In genomic region chr17:79803997-79804855, GRCh38 we compare ENCODE assay signal across 1 cellular context.
TF ChIP-seq lines count a peak whose summit lies in the region.

No MANE protein-coding gene starts in this region.

TF ChIP-seq in WTC11, 78 proteins besides CTCF, POLR2A, EP300 and RAD21 (continued from another document and continues in another):
- TF ChIP-seq ZNF532 (CRISPR knock-in tag; IDR thresholded peaks at IDR 0.05; ENCODE audit: borderline replicate concordance) (no peak), SP1 (CRISPR knock-in tag; conservative IDR thresholded peaks at IDR 0.05) (0 out of 2 replicates have a peak, but pooled peaks have one; percentile 30), ATF2 (CRISPR knock-in tag; IDR thresholded peaks at IDR 0.05; ENCODE audit: borderline replicate concordance, low read depth) (no peak), TCF7 (CRISPR knock-in tag; IDR thresholded peaks at IDR 0.05; ENCODE audit: low read depth) (no peak), ZNF219 (CRISPR knock-in tag; IDR thresholded peaks at IDR 0.05; ENCODE audit: borderline replicate concordance) (no peak), SMAD4 (CRISPR knock-in tag; IDR thresholded peaks at IDR 0.05) (no peak), ETV6 (CRISPR knock-in tag; IDR thresholded peaks at IDR 0.05) (peak; percentile 62), ZNF138 (CRISPR knock-in tag; conservative IDR thresholded peaks at IDR 0.05) (no peak), E2F4 (CRISPR knock-in tag; IDR thresholded peaks at IDR 0.05; ENCODE audit: borderline replicate concordance, low read depth) (no peak), ZNF423 (CRISPR knock-in tag; IDR thresholded peaks at IDR 0.05) (no peak), HMGA2 (CRISPR knock-in tag; IDR thresholded peaks at IDR 0.05) (no peak), GTF2I (CRISPR knock-in tag; conservative IDR thresholded peaks at IDR 0.05) (no peak), ZSCAN18 (CRISPR knock-in tag; IDR thresholded peaks at IDR 0.05) (no peak), ATF1 (CRISPR knock-in tag; IDR thresholded peaks at IDR 0.05) (no peak), NR2C2 (CRISPR knock-in tag; IDR thresholded peaks at IDR 0.05) (no peak), HMGXB4 (CRISPR knock-in tag; IDR thresholded peaks at IDR 0.05) (no peak), NR3C1 (CRISPR knock-in tag; conservative IDR thresholded peaks at IDR 0.05; ENCODE audit: low read depth) (no peak), ZNF512 (CRISPR knock-in tag; IDR thresholded peaks at IDR 0.05; ENCODE audit: borderline replicate concordance) (no peak), ZNF281 (CRISPR knock-in tag; IDR thresholded peaks at IDR 0.05) (no peak), NFYB (CRISPR knock-in tag; conservative IDR thresholded peaks at IDR 0.05; ENCODE audit: low read depth) (no peak), TEAD1 (CRISPR knock-in tag; IDR thresholded peaks at IDR 0.05) (no peak), FOXK1 (CRISPR knock-in tag; IDR thresholded peaks at IDR 0.05) (peak; percentile 57; the same call in 1 of the 2 replicates), SOX15 (CRISPR knock-in tag; IDR thresholded peaks at IDR 0.05) (no peak), ZMAT4 (CRISPR knock-in tag; IDR thresholded peaks at IDR 0.05) (no peak), MAX (CRISPR knock-in tag; IDR thresholded peaks at IDR 0.05) (peak; percentile 65), MYBL2 (CRISPR knock-in tag; IDR thresholded peaks at IDR 0.05) (no peak), JAZF1 (CRISPR knock-in tag; IDR thresholded peaks at IDR 0.05) (no peak), ZNF317 (CRISPR knock-in tag; IDR thresholded peaks at IDR 0.05; ENCODE audit: borderline replicate concordance, low read depth) (no peak), NR1H2 (CRISPR knock-in tag; IDR thresholded peaks at IDR 0.05) (no peak), FOXP1 (CRISPR knock-in tag; IDR thresholded peaks at IDR 0.05; ENCODE audit: borderline replicate concordance) (peak; percentile 77; the same call in 1 of the 2 replicates), ZNF425 (CRISPR knock-in tag; conservative IDR thresholded peaks at IDR 0.05) (no peak), NFATC4 (CRISPR knock-in tag; IDR thresholded peaks at IDR 0.05) (no peak), AR (CRISPR knock-in tag; IDR thresholded peaks at IDR 0.05) (no peak), CDX4 (CRISPR knock-in tag; IDR thresholded peaks at IDR 0.05; ENCODE audit: borderline replicate concordance) (no peak)
